Comparison of ENCODE assay signal across 1 cellular context in genomic region chr1:52726265-52727113, GRCh38.
TF ChIP-seq lines count a peak whose summit lies in the region.

ZYG11B (plus strand) TSS chr1:52726453; CDS start chr1:52726654, 201 bp downstream.

TF ChIP-seq in HEK293, 187 proteins besides CTCF, POLR2A, EP300 and RAD21 (continued from another document):
- TF ChIP-seq PBX3 (CRISPR knock-in tag; IDR thresholded peaks at IDR 0.05) = 0 out of 2 replicates have a peak, but pooled peaks have one; percentile 41
- peak; percentile 77 for TF ChIP-seq EGR2 (tag by site-specific recombination; IDR thresholded peaks at IDR 0.05; ENCODE audit: low read depth)
- 0 out of 2 replicates have a peak, but pooled peaks have one; percentile 53 for TF ChIP-seq ZSCAN18 (tag by site-specific recombination; IDR thresholded peaks at IDR 0.05)
- peak; percentile 67 for TF ChIP-seq KLF16 (tag by site-specific recombination; IDR thresholded peaks at IDR 0.05)
- peak; percentile 92 for TF ChIP-seq ZNF660 (tag by site-specific recombination; IDR thresholded peaks at IDR 0.05)
- TF ChIP-seq ZNF433 (tag by site-specific recombination; IDR thresholded peaks at IDR 0.05; ENCODE audit: low read depth) = no peak
- TF ChIP-seq PATZ1 (tag by site-specific recombination; IDR thresholded peaks at IDR 0.05) = peak; percentile 86
- TF ChIP-seq ZBTB44 (tag by site-specific recombination; IDR thresholded peaks at IDR 0.05) = peak; percentile 99
- TF ChIP-seq HOXA7 (CRISPR knock-in tag; IDR thresholded peaks at IDR 0.05; ENCODE audit: borderline replicate concordance) = no peak
- TF ChIP-seq ZFP3 (tag by site-specific recombination; IDR thresholded peaks at IDR 0.05; ENCODE audit: low read depth) = no peak; the same call in 1 of the 2 replicates
- TF ChIP-seq ZBTB7A (tag by site-specific recombination; IDR thresholded peaks at IDR 0.05; ENCODE audit: low read depth) = no peak
- TF ChIP-seq ZNF366 (tag by site-specific recombination; conservative IDR thresholded peaks at IDR 0.05) = peak; percentile 96
- TF ChIP-seq KLF9 (tag by site-specific recombination; IDR thresholded peaks at IDR 0.05; ENCODE audit: low read depth) = peak; percentile 51
- no peak for TF ChIP-seq ZNF239 (tag by site-specific recombination; IDR thresholded peaks at IDR 0.05)
- TF ChIP-seq GLIS1 (tag by site-specific recombination; IDR thresholded peaks at IDR 0.05) = peak; percentile 16; the same call in 1 of the 2 replicates
- no peak for TF ChIP-seq ZNF18 (tag by site-specific recombination; IDR thresholded peaks at IDR 0.05)
- 0 out of 2 replicates have a peak, but pooled peaks have one; percentile 80 for TF ChIP-seq PRDM2 (tag by site-specific recombination; IDR thresholded peaks at IDR 0.05; ENCODE audit: borderline replicate concordance)
- TF ChIP-seq ZNF311 (tag by site-specific recombination; IDR thresholded peaks at IDR 0.05; ENCODE audit: borderline replicate concordance) = no peak
- 0 out of 2 replicates have a peak, but pooled peaks have one; percentile 20 for TF ChIP-seq OVOL3 (tag by site-specific recombination; IDR thresholded peaks at IDR 0.05)
